ENCODE assay signal across 18 cellular contexts in genomic region chr13:32425158-32425557, GRCh38. TPM values are rescaled to one million over a fixed set of nuclear protein-coding genes. Genes with fewer than 3 reads are reported as not detected.
A peak's percentile ranks its signal among the peaks of the same experiment; 100 is the strongest.
DNase-seq lines count a peak whose midpoint lies in the region; ATAC-seq, FAIRE-seq and TF ChIP-seq lines count a peak whose summit lies in the region.
"Had no signal": no experiment of that assay in that cellular context is flagged by ENCODE, and none has a peak within 500 bp of the region (broad histone marks: within the 10 kb centered on the region; RNA-seq: fewer than 3 reads in every experiment).

No MANE protein-coding gene starts in this region.

- no peak overlapping the region for H3K4ac ChIP-seq in trophoblast cell (ENCODE audit: low read depth, low read length)

- no peaks in the 10 kb centered on the region for H3K36me3 ChIP-seq in MM.1S (replicated peaks; ENCODE audit: insufficient read depth, low read length)
- H3K36me3 ChIP-seq in GM12878 (ENCODE audit: control insufficient read depth in 2 of 2, insufficient read depth in 2 of 2, low read length in 1 of 2) = peaks cover 0 to 11% of the 10 kb centered on the region in 2 experiments; a peak in 1 of 4 replicates
- H3K36me3 ChIP-seq in trophoblast cell (ENCODE audit: control insufficient read depth in 1 of 2, insufficient read depth in 2 of 2, low read length in 2 of 2) = no peaks in the 10 kb centered on the region
- no peaks in the 10 kb centered on the region for H3K36me3 ChIP-seq in effector memory CD4-positive, alpha-beta T cell (ENCODE audit: control insufficient read depth, insufficient read depth, low read length)

- TF ChIP-seq CTCF in MM.1S (IDR thresholded peaks at IDR 0.05; ENCODE audit: low read length) (no peak), GM12878 (IDR thresholded peaks at IDR 0.05 in 2 of 3, conservative IDR thresholded peaks at IDR 0.05 in 1 of 3; ENCODE audit: control insufficient read depth in 2 of 3, extremely low read depth in 1 of 3, insufficient read depth in 1 of 3, low read depth in 3 of 3, low read length in 3 of 3) (no peak)

- no peak overlapping the region for H2BK12ac ChIP-seq in trophoblast cell (ENCODE audit: low read length)

- no peak overlapping the region for H3K27ac ChIP-seq in MM.1S (ENCODE audit: low read length)
- H3K27ac ChIP-seq in GM12878 (ENCODE audit: control insufficient read depth, insufficient read depth) = no peak overlapping the region
- H3K27ac ChIP-seq in trophoblast cell (ENCODE audit: low read depth, low read length) = no peak overlapping the region
- no peak overlapping the region for H3K27ac ChIP-seq in effector memory CD4-positive, alpha-beta T cell (ENCODE audit: insufficient read depth, low read length, poor library complexity, severe bottlenecking)
- H3K27ac ChIP-seq: hepatocyte, PC-9, SK-N-MC had no signal

- SMC1A ChIA-PET in GM12878 (lab: Charles Lee; ENCODE audit: uncharacterized antibody, unreplicated experiment) = interaction anchor here (0.9 to 1.4 kb wide), 9 partner anchors 10 to 112 kb away, joined by 3 to 4 read pairs (median 3); partner anchors contain the start of genes BRCA2 and ZAR1L

- H3K79me2 ChIP-seq in MM.1S (ENCODE audit: low read length) (peaks cover 70% of the 10 kb centered on the region), GM12878 (ENCODE audit: control insufficient read depth, insufficient read depth, low read length) (peaks cover 58% of the 10 kb centered on the region), trophoblast cell (ENCODE audit: control insufficient read depth, insufficient read depth, low read length, poor library complexity) (no peaks in the 10 kb centered on the region)

- intact Hi-C loops in activated CD4-positive, alpha-beta T cell treated with anti-CD3 and anti-CD28 coated beads, Interleukin-2, amount 10 ng/mL, durations not matched to agents 24 days and 14 days (cut with micrococcal nuclease) = loop anchor here (5.0 kb wide), 2 partner anchors 227 to 1263 kb away; partner anchors contain the start of gene HSPH1
- intact Hi-C loops in GM12878 (cut with micrococcal nuclease; ENCODE audit: unreplicated experiment) = loop anchor here (5.0 to 10.0 kb wide), 2 partner anchors 108 to 780 kb away; partner anchors contain the start of genes BRCA2 and ZAR1L

- H3K4me2 ChIP-seq in MM.1S (ENCODE audit: low read depth, low read length) (peak overlapping the region; percentile 79; the same call in 1 of the 2 replicates), GM12878 (ENCODE audit: control insufficient read depth, insufficient read depth) (peak overlapping the region; percentile 95), trophoblast cell (ENCODE audit: low read length) (no peak overlapping the region)
- H3K4me2 ChIP-seq: PC-9 had no signal

- no peak overlapping the region for H4K8ac ChIP-seq in trophoblast cell (ENCODE audit: low read depth, low read length)

- H3K4me3 Mint-ChIP-seq in activated CD4-positive, alpha-beta T cell treated with anti-CD3 and anti-CD28 coated beads, Interleukin-2, amount 10 ng/mL, durations not matched to agents 24 days and 14 days = peak overlapping the region; percentile 99

- 0 out of 2 replicates have a peak overlapping the region, but pooled peaks have one; percentile 85 for H3K4me3 ChIP-seq in MM.1S (ENCODE audit: low read length)
- H3K4me3 ChIP-seq in GM12878 = peak overlapping the region; percentile 94
- H3K4me3 ChIP-seq in trophoblast cell (ENCODE audit: low read depth, low read length) = no peak overlapping the region
- no peak overlapping the region for H3K4me3 ChIP-seq in effector memory CD4-positive, alpha-beta T cell (ENCODE audit: insufficient read depth, low read depth, low read length, poor library complexity, severe bottlenecking)
- H3K4me3 ChIP-seq: hepatocyte, PC-9, SK-N-MC had no signal

- H3K14ac ChIP-seq in trophoblast cell (ENCODE audit: low read length) = no peak overlapping the region

- no peaks in the 10 kb centered on the region for H3K27me3 Mint-ChIP-seq in activated CD4-positive, alpha-beta T cell treated with anti-CD3 and anti-CD28 coated beads, Interleukin-2, amount 10 ng/mL, durations not matched to agents 24 days and 14 days

- H3K27me3 ChIP-seq in MM.1S (replicated peaks; ENCODE audit: insufficient read depth, low read length) (no peaks in the 10 kb centered on the region), GM12878 (replicated peaks in 1 of 2; ENCODE audit: control insufficient read depth in 2 of 2, insufficient read depth in 2 of 2, low read length in 1 of 2) (no peaks in the 10 kb centered on the region), trophoblast cell (ENCODE audit: insufficient read depth, low read length) (peaks cover 5% of the 10 kb centered on the region)
- H3K27me3 ChIP-seq in effector memory CD4-positive, alpha-beta T cell (replicated peaks; ENCODE audit: control insufficient read depth, insufficient read depth, low read length, poor library complexity, severe bottlenecking) = no peaks in the 10 kb centered on the region
- H3K27me3 ChIP-seq: esophagus muscularis mucosa, hepatocyte had no signal

- H4K12ac ChIP-seq in trophoblast cell (ENCODE audit: low read depth, low read length) = no peak overlapping the region

- no peak overlapping the region for H3K18ac ChIP-seq in trophoblast cell (ENCODE audit: low read length)

- H4K20me1 ChIP-seq in MM.1S (ENCODE audit: insufficient read depth, low read length) (no peaks in the 10 kb centered on the region), GM12878 (ENCODE audit: control insufficient read depth, insufficient read depth) (no peaks in the 10 kb centered on the region)

- H3K4me1 ChIP-seq in MM.1S (ENCODE audit: low read length) (peaks cover 14% of the 10 kb centered on the region), GM12878 (ENCODE audit: control insufficient read depth, insufficient read depth, low read length) (peaks cover 14% of the 10 kb centered on the region), trophoblast cell (ENCODE audit: control insufficient read depth in 1 of 2, insufficient read depth in 2 of 2, low read length in 2 of 2) (peaks cover 3% of the 10 kb centered on the region in 2 experiments)
- H3K4me1 ChIP-seq in effector memory CD4-positive, alpha-beta T cell (ENCODE audit: control insufficient read depth, insufficient read depth, low read length, poor library complexity, severe bottlenecking) = peaks cover 14% of the 10 kb centered on the region

- no peak for TF ChIP-seq RAD21 in GM12878 (IDR thresholded peaks at IDR 0.05; ENCODE audit: insufficient read depth, low read depth, low read length)

- H4K91ac ChIP-seq in trophoblast cell (ENCODE audit: low read depth, low read length) = no peak overlapping the region

- BruUV-seq in GM12878 (replicated peaks; lab: Mats Ljungman, UMichigan) = no TSS peak

- in situ Hi-C loops in GM12878 (cut with MboI) = loop anchor here (25.0 kb wide), 1 partner anchor 1112 kb away; no protein-coding TSS in a partner anchor

- H2BK5ac ChIP-seq in trophoblast cell (ENCODE audit: low read depth, low read length, poor library complexity) = no peak overlapping the region

- no peaks in the 10 kb centered on the region for H3K79me1 ChIP-seq in trophoblast cell (ENCODE audit: low read length)

- H3K9me2 ChIP-seq in MM.1S (replicated peaks; ENCODE audit: insufficient read depth, low read length) = no peaks in the 10 kb centered on the region

- H3F3A ChIP-seq in MM.1S (ENCODE audit: insufficient read depth, low read length) = peaks cover 21% of the 10 kb centered on the region

- peak overlapping the region; percentile 78 for H3K27ac Mint-ChIP-seq in activated CD4-positive, alpha-beta T cell treated with anti-CD3 and anti-CD28 coated beads, Interleukin-2, amount 10 ng/mL, durations not matched to agents 24 days and 14 days

- RAD21 ChIA-PET in GM12878 (lab: Charles Lee; ENCODE audit: unreplicated experiment) = interaction anchor here (1.0 to 1.2 kb wide), 3 partner anchors 110 to 114 kb away, joined by 3 to 4 read pairs (median 4); partner anchors contain the start of genes BRCA2, N4BP2L2 and ZAR1L

- H2BK120ac ChIP-seq in trophoblast cell (ENCODE audit: insufficient read depth, low read length, poor library complexity) = no peak overlapping the region

- ATAC-seq in GM12878 (no peak), esophagus mucosa (no peak)
- ATAC-seq: psoas muscle had no signal

- no peak overlapping the region for H3K23ac ChIP-seq in trophoblast cell (ENCODE audit: low read length)

- peaks cover 53% of the 10 kb centered on the region for H3K36me3 Mint-ChIP-seq in activated CD4-positive, alpha-beta T cell treated with anti-CD3 and anti-CD28 coated beads, Interleukin-2, amount 10 ng/mL, durations not matched to agents 24 days and 14 days (ENCODE audit: low read depth)

- H3K9me3 ChIP-seq in MM.1S (replicated peaks; ENCODE audit: insufficient read depth, low read length) = no peaks in the 10 kb centered on the region
- H3K9me3 ChIP-seq in GM12878 (replicated peaks; ENCODE audit: control insufficient read depth, insufficient read depth, low read length) = peaks cover 10% of the 10 kb centered on the region
- H3K9me3 ChIP-seq in trophoblast cell (ENCODE audit: insufficient read depth, low read depth, low read length) = peaks cover 2% of the 10 kb centered on the region
- H3K9me3 ChIP-seq in effector memory CD4-positive, alpha-beta T cell (ENCODE audit: control insufficient read depth, low read length) = no peaks in the 10 kb centered on the region
- H3K9me3 ChIP-seq: esophagus muscularis mucosa, psoas muscle had no signal

- no peak overlapping the region for H3K9ac ChIP-seq in MM.1S (ENCODE audit: low read length)
- peak overlapping the region; percentile 93; the same call in 1 of the 2 replicates for H3K9ac ChIP-seq in GM12878 (ENCODE audit: control insufficient read depth, insufficient read depth, low read length)
- H3K9ac ChIP-seq in trophoblast cell (ENCODE audit: low read length) = peak overlapping the region; percentile 7

- CTCF ChIA-PET in GM12878 (lab: Yijun Ruan, JAX) = interaction anchor here (0.6 to 5.5 kb wide), 5 partner anchors 14 to 176 kb away, joined by 3 to 22 read pairs (median 5); partner anchors contain the start of genes BRCA2 and ZAR1L

- peaks cover 5% of the 10 kb centered on the region for H3K9me3 Mint-ChIP-seq in activated CD4-positive, alpha-beta T cell treated with anti-CD3 and anti-CD28 coated beads, Interleukin-2, amount 10 ng/mL, durations not matched to agents 24 days and 14 days

- WGBS in GM12878 (ENCODE audit: insufficient coverage, insufficient replicate concordance, low lambda C conversion rate, missing lambda C conversion rate) = 96% methylated on average over 7 of the region's 7 CpGs
- WGBS in trophoblast cell (ENCODE audit: extremely low coverage, insufficient coverage, insufficient read length) = no CpG with 5 or more reads among the region's 7 CpGs

- no peak for TF ChIP-seq EP300 in GM12878 (IDR thresholded peaks at IDR 0.05; ENCODE audit: borderline replicate concordance in 1 of 2, control insufficient read depth in 1 of 2, low read depth in 2 of 2, low read length in 2 of 2)

- FAIRE-seq in GM12878 (lab: Jason Lieb, UNC) = no peak
- FAIRE-seq: A204.1 had no signal

- H2AFZ ChIP-seq in MM.1S (ENCODE audit: low read length) (no peak overlapping the region), GM12878 (ENCODE audit: control insufficient read depth, low read depth, low read length) (no peak overlapping the region), trophoblast cell (ENCODE audit: insufficient read depth, low read length, poor library complexity) (no peak overlapping the region)
- H2AFZ ChIP-seq: hepatocyte, PC-9 had no signal

- TF ChIP-seq POLR2A in GM12878 (IDR thresholded peaks at IDR 0.05; ENCODE audit: low read depth, low read length) = no peak

- POLR2A ChIA-PET in GM12878 (lab: Charles Lee) = interaction anchor here (0.9 to 1.4 kb wide), 3 partner anchors 11 to 114 kb away, joined by 3 to 4 read pairs (median 4); partner anchors contain the start of genes BRCA2 and ZAR1L

- H2AK5ac ChIP-seq in trophoblast cell (ENCODE audit: low read length) = no peak overlapping the region

- no peak for DNase-seq in activated CD4-positive, alpha-beta T cell treated with anti-CD3 and anti-CD28 coated beads, Interleukin-2, amount 10 ng/mL, durations not matched to agents 24 days and 14 days
- DNase-seq in activated CD4-positive, alpha-beta T cell treated with anti-CD3 and anti-CD28 coated beads, Interleukin-2, amount 50 U/mL, for 48 hours = no peak
- DNase-seq in MM.1S (no peak), GM12878 (ENCODE audit: low read depth, low spot score) (no peak), trophoblast cell (no peak), DMS 273 treated with DMSO at 0.1 percent for 48 hours (lab: John Stamatoyannopoulos, UW) (no peak)
- DNase-seq in effector memory CD4-positive, alpha-beta T cell = no peak
- DNase-seq: anterior cingulate cortex; Kasumi-1; NCI-H1694 treated with DMSO at 0.1 percent for 48 hours; PC-9; psoas muscle; stimulated activated CD4-positive, alpha-beta T cell treated with anti-CD3 and anti-CD28 coated beads, Interleukin-12 subunit alpha, Interleukin-12 subunit beta, amount 100 ng/mL, for 4 hours had no signal

- H3K4me1 Mint-ChIP-seq in activated CD4-positive, alpha-beta T cell treated with anti-CD3 and anti-CD28 coated beads, Interleukin-2, amount 10 ng/mL, durations not matched to agents 24 days and 14 days = peaks cover 35% of the 10 kb centered on the region

RNA-seq across cellular contexts. Expression of gene N4BP2L1, which starts 2.8 kb away (rescaled TPM):
- 16.6 and 17.9 TPM in 2 replicates for total RNA-seq in activated CD4-positive, alpha-beta T cell treated with anti-CD3 and anti-CD28 coated beads, Interleukin-2, amount 10 ng/mL, durations not matched to agents 24 days and 14 days
- total RNA-seq in GM12878 (2013; cell fraction: nucleolus; rRNA removed) = 110 and 112 TPM in 2 replicates
- total RNA-seq in GM12878 (2014; rRNA removed) (11.6 and 14.7 TPM in 2 replicates), GM12878 (2014; rRNA removed; fragmentation: Illumina TruSeq; extraction: Trizol) (14.9 and 15.7 TPM in 2 replicates), GM12878 (2021) (11.2 and 12.0 TPM in 2 replicates), esophagus mucosa (1.8 TPM)
- 13.8 TPM for polyA plus RNA-seq in GM12878 (2011; ENCODE audit: low read depth)
- polyA plus RNA-seq in GM12878 (2011; rRNA removed) (42.5 and 68.0 TPM in 2 replicates), GM12878 (2014; fragmentation: Illumina TruSeq; extraction: Trizol) (16.7 and 21.4 TPM in 2 replicates), GM12878 (2014; fragmentation: Nextera tagmentation; extraction: Ambion mirVana) (1 to 10 TPM; 3.3 to 5.7 TPM), GM12878 (2014; rRNA removed) (16.9 and 23.4 TPM in 2 replicates), GM12878 (2016; fragmentation: Nextera tagmentation; extraction: Ambion mirVana) (10 to 100 TPM; 16.9 to 18.7 TPM)
- 17.0 and 17.1 TPM in 2 replicates for polyA plus RNA-seq in GM12878 (2011; cell fraction: cytosol; rRNA removed)
- polyA plus RNA-seq in GM12878 (2011; cell fraction: nucleus; rRNA removed) = 42.6 and 52.4 TPM in 2 replicates
- polyA plus RNA-seq in GM12878 (2012) = 22.5 and 39.5 TPM in 2 replicates
- 14.9 and 16.4 TPM in 2 replicates for polyA minus RNA-seq in GM12878 (2011; rRNA and poly(A)+ RNA removed)
- polyA minus RNA-seq in GM12878 (2011; cell fraction: cytosol; rRNA and poly(A)+ RNA removed) = 3.8 and 7.6 TPM in 2 replicates
- polyA minus RNA-seq in GM12878 (2011; cell fraction: nucleus; rRNA and poly(A)+ RNA removed) = 19.0 and 29.8 TPM in 2 replicates
- polyA plus RNA-seq in trophoblast cell (2013) = 1.9 and 2.1 TPM in 2 replicates

Comparison
In these comparisons a context has a peak if more than half of its experiments do, and no peak if none do; other contexts are left out.
1. H3K4me3 ChIP-seq: peak in MM.1S (single experiment) and GM12878 (single experiment); none in trophoblast cell (single experiment) and effector memory CD4-positive, alpha-beta T cell (single experiment).